ENCODE assay signal across 28 cellular contexts in genomic region chr9:99126312-99126711, GRCh38. TPM values are rescaled to one million over a fixed set of nuclear protein-coding genes. Genes with fewer than 3 reads are reported as not detected.
DNase-seq lines count a peak whose midpoint lies in the region; ATAC-seq and TF ChIP-seq lines count a peak whose summit lies in the region.
"Had no signal": no experiment of that assay in that cellular context is flagged by ENCODE, and none has a peak within 500 bp of the region (broad histone marks: within the 10 kb centered on the region; RNA-seq: fewer than 3 reads in every experiment).

No MANE protein-coding gene starts in this region.

- H3K27ac Mint-ChIP-seq in MCF 10A (ENCODE audit: low read depth, unreplicated experiment): peak overlapping the region; percentile 43
- peak overlapping the region; percentile 29 for H3K27ac Mint-ChIP-seq in stimulated activated effector memory CD8-positive, alpha-beta T cell treated with anti-CD3 and anti-CD28 coated beads, Interleukin-12 subunit alpha, Interleukin-12 subunit beta, amount 100 ng/mL, for 72 hours
- H3K27ac Mint-ChIP-seq: activated naive CD4-positive, alpha-beta T cell treated with anti-CD3 and anti-CD28 coated beads, Interleukin-2, amount 50 U/mL, for 72 hours; activated T-helper 2 cell treated with anti-CD3 and anti-CD28 coated beads, Interferon-gamma antibody, Interleukin-2, Interleukin-4, amounts not matched to agents 10 μg/mL and 5 μg/mL and 100 μg/mL, durations not matched to agents 14 hours and 24 hours and 36 hours; nephron progenitor cell; T-helper 1 cell treated with Interleukin-12 subunit alpha and Interleukin-12 subunit beta and Interleukin-4 antibody, amounts not matched to agents 30 μg/mL and 1 μg/mL, for 36 hours had no signal

- H3K9me3 Mint-ChIP-seq in MCF 10A (ENCODE audit: unreplicated experiment): peaks cover 7% of the 10 kb centered on the region
- no peaks in the 10 kb centered on the region for H3K9me3 Mint-ChIP-seq in stimulated activated effector memory CD8-positive, alpha-beta T cell treated with anti-CD3 and anti-CD28 coated beads, Interleukin-12 subunit alpha, Interleukin-12 subunit beta, amount 100 ng/mL, for 72 hours
- H3K9me3 Mint-ChIP-seq: T-helper 1 cell treated with Interleukin-12 subunit alpha and Interleukin-12 subunit beta and Interleukin-4 antibody, amounts not matched to agents 30 μg/mL and 1 μg/mL, for 36 hours had no signal

- H3K27me3 ChIP-seq in breast epithelium (no peaks in the 10 kb centered on the region), RWPE2 (ENCODE audit: insufficient read depth, poor library complexity, severe bottlenecking) (no peaks in the 10 kb centered on the region), foreskin keratinocyte (no peaks in the 10 kb centered on the region)
- H3K27me3 ChIP-seq: ascending aorta, ovary, transverse colon had no signal

- CTCF ChIA-PET in MCF 10A (lab: Yijun Ruan, JAX): interaction anchor here (1.0 to 2.3 kb wide), 5 partner anchors 10 to 266 kb away, joined by 3 to 10 read pairs (median 5); no protein-coding TSS in a partner anchor

- H3K4me1 ChIP-seq in breast epithelium (no peaks in the 10 kb centered on the region), RWPE2 (ENCODE audit: insufficient read depth, poor library complexity, severe bottlenecking) (peaks cover 53% of the 10 kb centered on the region), foreskin keratinocyte (peaks cover 53% of the 10 kb centered on the region)

- BruUV-seq in MCF 10A (replicated peaks; lab: Mats Ljungman, UMichigan): no TSS peak

- no peak overlapping the region for H3K4me3 ChIP-seq in breast epithelium
- H3K4me3 ChIP-seq in RWPE2 (ENCODE audit: severe bottlenecking): no peak overlapping the region
- H3K4me3 ChIP-seq: A549, ascending aorta, ovary, SK-N-MC, transverse colon had no signal

- TF ChIP-seq POLR2A in breast epithelium (IDR thresholded peaks at IDR 0.05): no peak

- H3K9me3 ChIP-seq in breast epithelium (no peaks in the 10 kb centered on the region), RWPE2 (ENCODE audit: severe bottlenecking) (no peaks in the 10 kb centered on the region)
- H3K9me3 ChIP-seq: A549, ascending aorta, ovary, transverse colon had no signal

- H3K36me3 ChIP-seq in breast epithelium: no peaks in the 10 kb centered on the region
- H3K36me3 ChIP-seq in RWPE2 (ENCODE audit: low read depth): peaks cover 7% of the 10 kb centered on the region; the same call in 1 of the 2 replicates
- H3K36me3 ChIP-seq: ovary, transverse colon had no signal

- H3K36me3 Mint-ChIP-seq in MCF 10A (ENCODE audit: insufficient read depth, unreplicated experiment): peaks cover 4% of the 10 kb centered on the region
- peaks cover 32% of the 10 kb centered on the region for H3K36me3 Mint-ChIP-seq in stimulated activated effector memory CD8-positive, alpha-beta T cell treated with anti-CD3 and anti-CD28 coated beads, Interleukin-12 subunit alpha, Interleukin-12 subunit beta, amount 100 ng/mL, for 72 hours
- H3K36me3 Mint-ChIP-seq: activated naive CD4-positive, alpha-beta T cell treated with anti-CD3 and anti-CD28 coated beads, Interleukin-2, amount 50 U/mL, for 72 hours had no signal

- no peak overlapping the region for H3K4me3 Mint-ChIP-seq in MCF 10A (ENCODE audit: unreplicated experiment)
- H3K4me3 Mint-ChIP-seq in stimulated activated effector memory CD8-positive, alpha-beta T cell treated with anti-CD3 and anti-CD28 coated beads, Interleukin-12 subunit alpha, Interleukin-12 subunit beta, amount 100 ng/mL, for 72 hours: no peak overlapping the region
- H3K4me3 Mint-ChIP-seq: activated CD8-positive, alpha-beta T cell treated with anti-CD3 and anti-CD28 coated beads for 36 hours; nephron progenitor cell; T-helper 1 cell treated with Interleukin-12 subunit alpha and Interleukin-12 subunit beta and Interleukin-4 antibody, amounts not matched to agents 30 μg/mL and 1 μg/mL, for 36 hours had no signal

- POLR2A ChIA-PET in MCF 10A (lab: Yijun Ruan, JAX): interaction anchor here (3.1 kb wide), 1 partner anchor 22 kb away, joined by 20 read pairs; the partner anchor contains the start of gene TGFBR1

- TF ChIP-seq CTCF in MCF 10A (IDR thresholded peaks at IDR 0.05; ENCODE audit: unreplicated experiment) (no peak), breast epithelium (IDR thresholded peaks at IDR 0.05) (no peak), RWPE2 (IDR thresholded peaks at IDR 0.05; ENCODE audit: poor library complexity, severe bottlenecking) (no peak), foreskin keratinocyte (conservative IDR thresholded peaks at IDR 0.05) (no peak)

- DNase-seq in MCF 10A (ENCODE audit: unreplicated experiment) (no peak), breast epithelium (ENCODE audit: low spot score in 2 of 2) (no peak), RWPE2 (ENCODE audit: low spot score) (no peak), foreskin keratinocyte (peak in 1 of 2 donors; percentile 57), GM19240 (ENCODE audit: insufficient read length, low spot score) (no peak), glomerular visceral epithelial cell (ENCODE audit: extremely low spot score) (no peak), DMS153 treated with DMSO at 0.1 percent for 48 hours (lab: John Stamatoyannopoulos, UW; ENCODE audit: unreplicated experiment) (no peak)
- no peak for DNase-seq in stimulated activated effector memory CD8-positive, alpha-beta T cell treated with anti-CD3 and anti-CD28 coated beads, Interleukin-12 subunit alpha, Interleukin-12 subunit beta, amount 100 ng/mL, for 72 hours (ENCODE audit: low spot score in 2 of 2)
- DNase-seq: activated CD8-positive, alpha-beta T cell treated with anti-CD3 and anti-CD28 coated beads for 36 hours; AML-193; central memory CD4-positive, alpha-beta T cell; DMS53; islet precursor cell; left ventricle myocardium superior; NCI-H1092; NCI-H187; nephron progenitor cell; ovary; retina; RPMI8226; transverse colon had no signal

- H3K4me1 Mint-ChIP-seq in MCF 10A (ENCODE audit: insufficient read depth, unreplicated experiment): peaks cover 25% of the 10 kb centered on the region
- H3K4me1 Mint-ChIP-seq in stimulated activated effector memory CD8-positive, alpha-beta T cell treated with anti-CD3 and anti-CD28 coated beads, Interleukin-12 subunit alpha, Interleukin-12 subunit beta, amount 100 ng/mL, for 72 hours: peaks cover 80% of the 10 kb centered on the region
- H3K4me1 Mint-ChIP-seq: nephron progenitor cell had no signal

- intact Hi-C loops in MCF 10A (cut with micrococcal nuclease) (no loop called here), breast epithelium (cut with DNase I; ENCODE audit: low total_unique reads) (no loop called here)

- H3K27ac ChIP-seq in breast epithelium (no peak overlapping the region), RWPE2 (ENCODE audit: poor library complexity, severe bottlenecking) (peak overlapping the region; percentile 90), foreskin keratinocyte (peak overlapping the region; percentile 37)
- H3K27ac ChIP-seq: A549, ovary, SK-N-MC, transverse colon had no signal

- no peak for ATAC-seq in RWPE2 (ENCODE audit: low read depth)
- peak; percentile 36 for ATAC-seq in foreskin keratinocyte
- ATAC-seq in stimulated activated effector memory CD8-positive, alpha-beta T cell treated with anti-CD3 and anti-CD28 coated beads, Interleukin-12 subunit alpha, Interleukin-12 subunit beta, amount 100 ng/mL, for 72 hours: peak; percentile 43
- ATAC-seq: activated CD8-positive, alpha-beta T cell treated with anti-CD3 and anti-CD28 coated beads for 36 hours; activated naive CD4-positive, alpha-beta T cell treated with anti-CD3 and anti-CD28 coated beads, Interleukin-2, amount 50 U/mL, for 72 hours; HepG2; left ventricle myocardium superior had no signal

- no peaks in the 10 kb centered on the region for H3K27me3 Mint-ChIP-seq in MCF 10A (ENCODE audit: insufficient read depth, unreplicated experiment)
- H3K27me3 Mint-ChIP-seq: activated CD8-positive, alpha-beta T cell treated with anti-CD3 and anti-CD28 coated beads for 36 hours had no signal

RNA-seq across cellular contexts. Expression of gene TGFBR1, which starts 21.4 kb away (rescaled TPM):
- total RNA-seq in MCF 10A (2022) (27.6 and 29.4 TPM in 2 replicates), breast epithelium (10 to 100 TPM; 33.1 to 35.4 (median 34.5) TPM), foreskin keratinocyte (36.1 and 41.6 TPM in 2 replicates)
- 7.8 and 9.2 TPM in 2 replicates for polyA plus RNA-seq in foreskin keratinocyte

Comparison
In these comparisons a context has a peak if more than half of its experiments do, and no peak if none do; other contexts are left out.
1. H3K27ac ChIP-seq: peak in RWPE2 (single experiment) and foreskin keratinocyte (single experiment); none in breast epithelium (0 of 2).